23 cellular contexts compared by ENCODE assay signal in genomic region chr1:183407474-183407873, GRCh38. TPM values are rescaled to one million over a fixed set of nuclear protein-coding genes. Genes with fewer than 3 reads are reported as not detected.
"Had no signal": no experiment of that assay in that cellular context is flagged by ENCODE, and none has a peak within 500 bp of the region (broad histone marks: within the 10 kb centered on the region; RNA-seq: fewer than 3 reads in every experiment).

No MANE protein-coding gene starts in this region.

- H3K4me3 ChIP-seq: hepatocyte, lung, pancreas, prostate gland, right lobe of liver, smooth muscle cell, tibial nerve, uterus had no signal

- DNase-seq: islet precursor cell; mesendoderm; naive B cell; pancreas; retina; right lobe of liver; stimulated activated CD4-positive, alpha-beta T cell treated with anti-CD3 and anti-CD28 coated beads, Interleukin-1b, Interleukin-23, amount 100 ng/mL, for 48 hours; stimulated activated CD4-positive, alpha-beta T cell treated with anti-CD3 and anti-CD28 coated beads, Interleukin-2, amount 100 ng/mL, for 48 hours; stimulated activated CD4-positive, alpha-beta T cell treated with anti-CD3 and anti-CD28 coated beads, Interleukin-4, amount 100 ng/mL, for 4 hours; stimulated activated CD8-positive, alpha-beta memory T cell treated with anti-CD3 and anti-CD28 coated beads, Interleukin-4, amount 100 ng/mL, for 48 hours; stimulated activated naive CD4-positive, alpha-beta T cell treated with Interleukin-2 at 50 U/mL for 16 hours; stimulated activated naive CD8-positive, alpha-beta T cell treated with anti-CD3 and anti-CD28 coated beads, Interleukin-15, amount 100 ng/mL, for 72 hours; substantia nigra; uterus had no signal

- H3K36me3 ChIP-seq: pancreas, prostate gland, right lobe of liver, tibial nerve, uterus had no signal

- H3K27ac ChIP-seq: hepatocyte, pancreas, prostate gland, right lobe of liver, tibial nerve, uterus had no signal

- H3K9me3 ChIP-seq: pancreas, prostate gland, right lobe of liver, tibial nerve, uterus had no signal

- ATAC-seq: left lobe of liver; natural killer cell treated with Interleukin-12 subunit alpha and Interleukin-12 subunit beta and Interleukin-15 and Interleukin-18, amount 100 ng/mL, for 72 hours; pancreas; right lobe of liver; stimulated activated memory B cell treated with anti-CD40 and anti-IgM and Interleukin-4, amounts not matched to agents 10 μg/mL and 1 μg/mL and 100 μg/mL, for 72 hours; stimulated activated naive CD8-positive, alpha-beta T cell treated with anti-CD3 and anti-CD28 coated beads, Interleukin-15, amount 100 ng/mL, for 72 hours had no signal

- H3K27me3 ChIP-seq: hepatocyte, pancreas, right lobe of liver, tibial nerve, uterus had no signal

- H3K4me1 ChIP-seq: pancreas, prostate gland, right lobe of liver, tibial nerve, uterus had no signal

RNA-seq across cellular contexts. Expression of gene NMNAT2, which starts 10.7 kb away (rescaled TPM):
- total RNA-seq: mononuclear cell; natural killer cell treated with Interleukin-12 subunit alpha and Interleukin-12 subunit beta and Interleukin-15 and Interleukin-18, amount 100 ng/mL, for 72 hours had no signal
